In the genomic region with DNA sequence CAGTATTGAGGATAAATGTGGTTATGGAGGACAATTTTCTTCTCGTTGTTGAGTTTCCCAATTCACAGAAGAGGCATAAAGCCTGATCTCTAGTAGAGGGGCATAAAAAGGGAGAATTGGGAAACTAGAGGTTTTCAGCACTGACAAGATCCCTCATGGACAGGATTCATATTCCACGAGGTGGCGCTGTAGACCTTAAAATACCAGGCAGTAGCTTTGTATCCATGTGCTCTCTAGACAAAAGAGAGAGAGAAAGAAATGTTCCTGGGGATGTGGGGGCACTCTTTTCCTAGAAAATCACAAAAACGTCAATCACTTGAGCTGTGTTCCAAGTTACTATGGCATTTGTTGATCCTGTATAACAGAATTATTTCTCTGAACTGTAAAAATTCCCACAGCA, we compare ENCODE assay signal across 8 cellular contexts.
DNase-seq lines count a peak whose midpoint lies in the region; ATAC-seq lines count a peak whose summit lies in the region.

No MANE protein-coding gene starts in this region.

- DNase-seq in NCI-H2171 treated with DMSO at 0.1 percent for 48 hours (lab: John Stamatoyannopoulos, UW) (peak; percentile 28), NCI-H2171 (lab: John Stamatoyannopoulos, UW) (no peak), SK-N-DZ (ENCODE audit: low spot score) (peak; percentile 37), iPS-NIHi7 (ENCODE audit: extremely low spot score) (peak; percentile 41), NCI-H2029 (lab: John Stamatoyannopoulos, UW) (no peak), LoVo (ENCODE audit: low spot score) (no peak)

- ATAC-seq in HG02885 (IDR thresholded peaks at IDR 0.05; ENCODE audit: poor library complexity, unreplicated experiment): peak; percentile 62
- ATAC-seq in HG03196 (IDR thresholded peaks at IDR 0.05; ENCODE audit: unreplicated experiment): no peak

Comparison
In these comparisons a context has a peak if more than half of its experiments do, and no peak if none do; other contexts are left out.
1. DNase-seq: peak in NCI-H2171 treated with DMSO at 0.1 percent for 48 hours (single experiment), SK-N-DZ (single experiment) and iPS-NIHi7 (single experiment); none in NCI-H2171 (single experiment), NCI-H2029 (single experiment) and LoVo (single experiment).